Comparison of ENCODE assay signal across 8 cellular contexts in genomic region chr13:50636007-50636704, GRCh38.
DNase-seq lines count a peak whose midpoint lies in the region; ATAC-seq and TF ChIP-seq lines count a peak whose summit lies in the region.

No MANE protein-coding gene starts in this region.

- no peaks in the 10 kb centered on the region for H3K79me2 ChIP-seq in MM.1S (ENCODE audit: low read length)

- H3K27ac ChIP-seq in cardiac muscle cell (no peak overlapping the region), heart left ventricle (peak overlapping the region in 4 of 12 donors; percentile 27 to 91 (median 39)), upper lobe of left lung (peak overlapping the region; percentile 65 to 75 (median 72)), MM.1S (ENCODE audit: low read length) (no peak overlapping the region)

- H3K9me3 ChIP-seq in cardiac muscle cell (ENCODE audit: low read depth), result no peaks in the 10 kb centered on the region
- H3K9me3 ChIP-seq in heart left ventricle, result no peaks in the 10 kb centered on the region
- no peaks in the 10 kb centered on the region for H3K9me3 ChIP-seq in upper lobe of left lung
- H3K9me3 ChIP-seq in MM.1S (replicated peaks; ENCODE audit: insufficient read depth, low read length), result no peaks in the 10 kb centered on the region

- H3K36me3 ChIP-seq in cardiac muscle cell (no peaks in the 10 kb centered on the region), heart left ventricle (no peaks in the 10 kb centered on the region), upper lobe of left lung (no peaks in the 10 kb centered on the region), MM.1S (replicated peaks; ENCODE audit: insufficient read depth, low read length) (no peaks in the 10 kb centered on the region)

- H3K27me3 ChIP-seq in cardiac muscle cell, result no peaks in the 10 kb centered on the region
- H3K27me3 ChIP-seq in heart left ventricle, result no peaks in the 10 kb centered on the region
- H3K27me3 ChIP-seq in upper lobe of left lung, result no peaks in the 10 kb centered on the region
- H3K27me3 ChIP-seq in MM.1S (replicated peaks; ENCODE audit: insufficient read depth, low read length), result no peaks in the 10 kb centered on the region

- no peak overlapping the region for H3K9ac ChIP-seq in MM.1S (ENCODE audit: low read length)

- H3K4me1 ChIP-seq in cardiac muscle cell (ENCODE audit: low read depth), result no peaks in the 10 kb centered on the region
- peaks cover 0 to 22% (median 0%) of the 10 kb centered on the region in 12 donors for H3K4me1 ChIP-seq in heart left ventricle
- peaks cover 0 to 7% (median 4%) of the 10 kb centered on the region in 4 donors for H3K4me1 ChIP-seq in upper lobe of left lung
- no peaks in the 10 kb centered on the region for H3K4me1 ChIP-seq in MM.1S (ENCODE audit: low read length)

- no peak for TF ChIP-seq EP300 in upper lobe of left lung (IDR thresholded peaks at IDR 0.05)

- ATAC-seq in heart left ventricle (no peak), HG03439 (IDR thresholded peaks at IDR 0.05; ENCODE audit: unreplicated experiment) (peak; percentile 51), upper lobe of left lung (ENCODE audit: low FRiP score in 2 of 2) (peak; percentile 34 to 49)

- no peak overlapping the region for H3K4me2 ChIP-seq in MM.1S (ENCODE audit: low read depth, low read length)

- H3K4me3 ChIP-seq in cardiac muscle cell, result no peak overlapping the region
- H3K4me3 ChIP-seq in heart left ventricle, result no peak overlapping the region
- H3K4me3 ChIP-seq in upper lobe of left lung, result no peak overlapping the region
- H3K4me3 ChIP-seq in MM.1S (ENCODE audit: low read length), result no peak overlapping the region

- no peak for TF ChIP-seq CTCF in cardiac muscle cell (IDR thresholded peaks at IDR 0.05; ENCODE audit: low read depth, low read length)
- TF ChIP-seq CTCF in heart left ventricle (IDR thresholded peaks at IDR 0.05), result no peak
- no peak for TF ChIP-seq CTCF in upper lobe of left lung (IDR thresholded peaks at IDR 0.05)
- no peak for TF ChIP-seq CTCF in MM.1S (IDR thresholded peaks at IDR 0.05; ENCODE audit: low read length)

- no peak for TF ChIP-seq POLR2A in heart left ventricle (IDR thresholded peaks at IDR 0.05)
- no peak for TF ChIP-seq POLR2A in upper lobe of left lung (IDR thresholded peaks at IDR 0.05)

- no peaks in the 10 kb centered on the region for H4K20me1 ChIP-seq in MM.1S (ENCODE audit: insufficient read depth, low read length)

- no peaks in the 10 kb centered on the region for H3F3A ChIP-seq in MM.1S (ENCODE audit: insufficient read depth, low read length)

- peak; percentile 58 to 68 for DNase-seq in cardiac muscle cell (ENCODE audit: low read depth in 1 of 2, low spot score in 1 of 2)
- no peak for DNase-seq in heart left ventricle
- DNase-seq in germinal center (ENCODE audit: low spot score), result peak; percentile 66
- no peak for DNase-seq in upper lobe of left lung
- DNase-seq in activated CD4-positive, alpha-beta T cell treated with anti-CD3 and anti-CD28 coated beads, Interleukin-2, amount 50 U/mL, for 4 hours, result no peak
- no peak for DNase-seq in NCI-H1048 (lab: John Stamatoyannopoulos, UW)
- DNase-seq in MM.1S, result no peak

- intact Hi-C loops in heart left ventricle (cut with DNase I), result no loop called here

- WGBS in heart left ventricle, 4 donors, result 85 to 91% (median 88%) methylated on average over 7 of the region's 7 CpGs
- WGBS in upper lobe of left lung, 2 donors, result 89% methylated on average over 7 of the region's 7 CpGs; no CpG with 5 or more reads in 1 of the 2 donors

- H2AFZ ChIP-seq in MM.1S (ENCODE audit: low read length), result no peak overlapping the region

- no peaks in the 10 kb centered on the region for H3K9me2 ChIP-seq in MM.1S (replicated peaks; ENCODE audit: insufficient read depth, low read length)

Comparison
In these comparisons a context has a peak if more than half of its experiments do, and no peak if none do; other contexts are left out.
1. DNase-seq: peak in cardiac muscle cell (2 of 2) and germinal center (single experiment); none in heart left ventricle (0 of 5), upper lobe of left lung (0 of 2), activated CD4-positive, alpha-beta T cell treated with anti-CD3 and anti-CD28 coated beads, Interleukin-2, amount 50 U/mL, for 4 hours (0 of 2), NCI-H1048 (single experiment) and MM.1S (single experiment).
2. H3K27ac ChIP-seq: peak in upper lobe of left lung (4 of 4); none in cardiac muscle cell (single experiment) and MM.1S (single experiment).
3. ATAC-seq: peak in HG03439 (single experiment) and upper lobe of left lung (2 of 2); none in heart left ventricle (0 of 4).